15 cellular contexts compared by ENCODE assay signal in the genomic region with DNA sequence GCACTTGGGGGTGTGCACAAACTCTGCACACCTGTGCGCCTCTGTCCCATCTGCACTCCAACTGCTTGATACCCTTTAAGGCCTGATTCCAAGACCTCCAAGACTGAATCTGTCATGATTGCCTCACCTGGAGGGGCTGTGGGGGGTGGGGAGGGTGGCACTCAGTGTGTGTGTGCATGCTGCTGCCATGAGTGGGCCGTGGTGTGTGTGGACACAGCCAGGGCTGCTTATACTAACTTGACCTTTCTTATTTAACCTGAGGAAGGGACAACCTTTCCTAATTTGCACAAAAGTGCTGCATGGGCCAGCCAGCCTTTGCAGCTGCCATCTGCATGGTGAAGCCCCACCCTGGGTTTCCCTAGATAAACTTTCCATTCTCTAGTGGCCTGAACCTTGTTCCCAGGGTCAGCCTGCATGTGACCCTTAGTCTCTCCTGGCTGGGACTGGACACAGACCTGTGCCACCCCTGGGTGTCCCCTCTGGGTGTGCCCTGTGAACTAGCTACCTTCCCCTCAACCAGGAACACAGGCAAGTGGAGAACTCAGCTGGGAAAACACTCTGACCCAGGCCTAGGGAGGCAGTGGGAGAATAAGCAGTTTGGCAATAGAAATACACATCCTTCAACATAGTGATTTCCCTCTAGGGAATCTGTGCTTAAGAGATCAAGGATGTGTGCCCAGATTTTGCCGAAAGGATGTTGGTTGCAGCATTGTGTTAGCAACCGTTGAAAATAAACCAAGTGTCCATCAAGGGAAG. TPM values are rescaled to one million over a fixed set of nuclear protein-coding genes. Genes with fewer than 3 reads are reported as not detected.
DNase-seq lines count a peak whose midpoint lies in the region; ATAC-seq and TF ChIP-seq lines count a peak whose summit lies in the region.
"Had no signal": no experiment of that assay in that cellular context is flagged by ENCODE, and none has a peak within 500 bp of the region (broad histone marks: within the 10 kb centered on the region; RNA-seq: fewer than 3 reads in every experiment).

No MANE protein-coding gene starts in this region.

- TF ChIP-seq CTCF in esophagus squamous epithelium (IDR thresholded peaks at IDR 0.05) (no peak), vagina (IDR thresholded peaks at IDR 0.05) (no peak)

- TF ChIP-seq POLR2A in esophagus squamous epithelium (IDR thresholded peaks at IDR 0.05) = no peak
- TF ChIP-seq POLR2A in vagina (IDR thresholded peaks at IDR 0.05) = no peak

- H3K36me3 Mint-ChIP-seq in activated T-helper 1 cell treated with anti-CD3 and anti-CD28 coated beads, Interleukin-12 subunit alpha, Interleukin-12 subunit beta, Interleukin-2, Interleukin-4 antibody, amounts not matched to agents 30 ng/mL and 10 ng/mL and 1 ng/mL, durations not matched to agents 14 hours and 24 hours and 36 hours (ENCODE audit: low read depth) = no peaks in the 10 kb centered on the region
- H3K36me3 Mint-ChIP-seq: IgD-negative memory B cell, neural progenitor cell had no signal

- DNase-seq in Right ventricle myocardium inferior (ENCODE audit: missing footprints) = no peak
- DNase-seq in cardiac septum (ENCODE audit: low spot score) = no peak
- no peak for DNase-seq in esophagus squamous epithelium (lab: John Stamatoyannopoulos, UW)
- peak; percentile 90 for DNase-seq in left lobe of liver (ENCODE audit: low spot score)
- DNase-seq in vagina (ENCODE audit: extremely low spot score in 2 of 2) = peak; percentile 87 to 95
- DNase-seq in GDM1 (lab: John Stamatoyannopoulos, UW) = no peak
- DNase-seq in activated T-helper 1 cell treated with anti-CD3 and anti-CD28 coated beads, Interleukin-12 subunit alpha, Interleukin-12 subunit beta, Interleukin-2, Interleukin-4 antibody, amounts not matched to agents 30 ng/mL and 10 ng/mL and 1 ng/mL, durations not matched to agents 14 hours and 24 hours and 36 hours (ENCODE audit: low spot score) = no peak
- DNase-seq: activated T-cell treated with anti-CD3 and anti-CD28 coated beads for 4 hours, left lung, NCI-H1417 treated with DMSO at 0.1 percent for 48 hours had no signal

- H3K36me3 ChIP-seq in esophagus squamous epithelium = no peaks in the 10 kb centered on the region
- no peaks in the 10 kb centered on the region for H3K36me3 ChIP-seq in vagina
- H3K36me3 ChIP-seq: adrenal gland, left lung, neural progenitor cell had no signal

- ATAC-seq in Right ventricle myocardium inferior = peak; percentile 24
- peak; percentile 61 for ATAC-seq in left lobe of liver
- no peak for ATAC-seq in GM21786 (IDR thresholded peaks at IDR 0.05; ENCODE audit: unreplicated experiment)
- ATAC-seq: GM12878, left lung had no signal

- peaks cover 18% of the 10 kb centered on the region for H3K9me3 Mint-ChIP-seq in activated T-helper 1 cell treated with anti-CD3 and anti-CD28 coated beads, Interleukin-12 subunit alpha, Interleukin-12 subunit beta, Interleukin-2, Interleukin-4 antibody, amounts not matched to agents 30 ng/mL and 10 ng/mL and 1 ng/mL, durations not matched to agents 14 hours and 24 hours and 36 hours
- H3K9me3 Mint-ChIP-seq: IgD-negative memory B cell had no signal

- H3K27me3 ChIP-seq in esophagus squamous epithelium = no peaks in the 10 kb centered on the region
- no peaks in the 10 kb centered on the region for H3K27me3 ChIP-seq in vagina
- H3K27me3 ChIP-seq: adrenal gland, left lung, neural progenitor cell had no signal

- WGBS in esophagus squamous epithelium, 2 donors = 25 to 49% methylated on average over 2 to 3 of the region's 4 CpGs

- H3K4me3 Mint-ChIP-seq in activated T-helper 1 cell treated with anti-CD3 and anti-CD28 coated beads, Interleukin-12 subunit alpha, Interleukin-12 subunit beta, Interleukin-2, Interleukin-4 antibody, amounts not matched to agents 30 ng/mL and 10 ng/mL and 1 ng/mL, durations not matched to agents 14 hours and 24 hours and 36 hours = no peak overlapping the region
- H3K4me3 Mint-ChIP-seq: IgD-negative memory B cell, neural progenitor cell had no signal

- H3K4me1 Mint-ChIP-seq in activated T-helper 1 cell treated with anti-CD3 and anti-CD28 coated beads, Interleukin-12 subunit alpha, Interleukin-12 subunit beta, Interleukin-2, Interleukin-4 antibody, amounts not matched to agents 30 ng/mL and 10 ng/mL and 1 ng/mL, durations not matched to agents 14 hours and 24 hours and 36 hours (ENCODE audit: low read depth) = peaks cover 21% of the 10 kb centered on the region
- H3K4me1 Mint-ChIP-seq: IgD-negative memory B cell had no signal

- no peak overlapping the region for H3K4me3 ChIP-seq in esophagus squamous epithelium
- no peak overlapping the region for H3K4me3 ChIP-seq in vagina
- H3K4me3 ChIP-seq: adrenal gland, GM12878, left lung, neural progenitor cell had no signal

- H3K27ac Mint-ChIP-seq in activated T-helper 1 cell treated with anti-CD3 and anti-CD28 coated beads, Interleukin-12 subunit alpha, Interleukin-12 subunit beta, Interleukin-2, Interleukin-4 antibody, amounts not matched to agents 30 ng/mL and 10 ng/mL and 1 ng/mL, durations not matched to agents 14 hours and 24 hours and 36 hours = no peak overlapping the region
- H3K27ac Mint-ChIP-seq: IgD-negative memory B cell, neural progenitor cell had no signal

- intact Hi-C loops in Right ventricle myocardium inferior (cut with DNase I) (loop anchor here (5.0 kb wide), 1 partner anchor 49 kb away; no protein-coding TSS in a partner anchor), cardiac septum (cut with DNase I) (loop anchor here (5.0 kb wide), 1 partner anchor 34 kb away; no protein-coding TSS in a partner anchor), esophagus squamous epithelium (cut with DNase I) (no loop called here), vagina (cut with DNase I) (loop anchor here (10.0 kb wide), 1 partner anchor 191 kb away; no protein-coding TSS in a partner anchor)
- intact Hi-C loops in activated T-helper 1 cell treated with anti-CD3 and anti-CD28 coated beads, Interleukin-12 subunit alpha, Interleukin-12 subunit beta, Interleukin-2, Interleukin-4 antibody, amounts not matched to agents 30 ng/mL and 10 ng/mL and 1 ng/mL, durations not matched to agents 14 hours and 24 hours and 36 hours (cut with micrococcal nuclease) = no loop called here

- no peaks in the 10 kb centered on the region for H3K27me3 Mint-ChIP-seq in activated T-helper 1 cell treated with anti-CD3 and anti-CD28 coated beads, Interleukin-12 subunit alpha, Interleukin-12 subunit beta, Interleukin-2, Interleukin-4 antibody, amounts not matched to agents 30 ng/mL and 10 ng/mL and 1 ng/mL, durations not matched to agents 14 hours and 24 hours and 36 hours (ENCODE audit: insufficient read depth)
- H3K27me3 Mint-ChIP-seq: IgD-negative memory B cell had no signal

- H3K27ac ChIP-seq in esophagus squamous epithelium (peak overlapping the region in 3 of 4 donors; percentile 60 to 74 (median 62)), vagina (peak overlapping the region; percentile 44)
- H3K27ac ChIP-seq: left lung, neural progenitor cell had no signal

- no peaks in the 10 kb centered on the region for H3K9me3 ChIP-seq in esophagus squamous epithelium
- no peaks in the 10 kb centered on the region for H3K9me3 ChIP-seq in vagina
- H3K9me3 ChIP-seq: adrenal gland had no signal

- peaks cover 4 to 16% (median 7%) of the 10 kb centered on the region in 3 donors for H3K4me1 ChIP-seq in esophagus squamous epithelium
- peaks cover 19% of the 10 kb centered on the region for H3K4me1 ChIP-seq in vagina
- H3K4me1 ChIP-seq: left lung, neural progenitor cell had no signal

RNA-seq across cellular contexts. Expression of a gene that starts 45.4 kb away (rescaled TPM):
- total RNA-seq in Right ventricle myocardium inferior (515 TPM), cardiac septum (980 TPM), esophagus squamous epithelium (100 to 1,000 TPM in 1 of 4 donors, 10 to 100 TPM in 3; 24.8 to 112 (median 44.5) TPM), left lobe of liver (5.5 TPM), vagina (110 TPM)
- total RNA-seq in activated T-helper 1 cell treated with anti-CD3 and anti-CD28 coated beads, Interleukin-12 subunit alpha, Interleukin-12 subunit beta, Interleukin-2, Interleukin-4 antibody, amounts not matched to agents 30 ng/mL and 10 ng/mL and 1 ng/mL, durations not matched to agents 14 hours and 24 hours and 36 hours = not detected in 2 replicates

RNA-seq across cellular contexts. Expression of a gene that starts 56.6 kb away (rescaled TPM):
- 42.0 TPM for total RNA-seq in Right ventricle myocardium inferior
- total RNA-seq in cardiac septum = 98.7 TPM
- 10 to 100 TPM; 10.1 to 49.0 (median 19.8) TPM for total RNA-seq in esophagus squamous epithelium
- 47.8 TPM for total RNA-seq in left lobe of liver
- total RNA-seq in vagina = 41.7 TPM
- 595 and 619 TPM in 2 replicates for total RNA-seq in activated T-helper 1 cell treated with anti-CD3 and anti-CD28 coated beads, Interleukin-12 subunit alpha, Interleukin-12 subunit beta, Interleukin-2, Interleukin-4 antibody, amounts not matched to agents 30 ng/mL and 10 ng/mL and 1 ng/mL, durations not matched to agents 14 hours and 24 hours and 36 hours

Comparison
In these comparisons a context has a peak if more than half of its experiments do, and no peak if none do; other contexts are left out.
1. DNase-seq: peak in left lobe of liver (single experiment) and vagina (2 of 2); none in Right ventricle myocardium inferior (single experiment), cardiac septum (single experiment), esophagus squamous epithelium (single experiment), GDM1 (single experiment) and activated T-helper 1 cell treated with anti-CD3 and anti-CD28 coated beads, Interleukin-12 subunit alpha, Interleukin-12 subunit beta, Interleukin-2, Interleukin-4 antibody, amounts not matched to agents 30 ng/mL and 10 ng/mL and 1 ng/mL, durations not matched to agents 14 hours and 24 hours and 36 hours (single experiment).
2. intact Hi-C loops: an anchor here in Right ventricle myocardium inferior (5.0 kb wide), cardiac septum (5.0 kb wide) and vagina (10.0 kb wide); none called in esophagus squamous epithelium and activated T-helper 1 cell treated with anti-CD3 and anti-CD28 coated beads, Interleukin-12 subunit alpha, Interleukin-12 subunit beta, Interleukin-2, Interleukin-4 antibody, amounts not matched to agents 30 ng/mL and 10 ng/mL and 1 ng/mL, durations not matched to agents 14 hours and 24 hours and 36 hours.